In the genomic region with DNA sequence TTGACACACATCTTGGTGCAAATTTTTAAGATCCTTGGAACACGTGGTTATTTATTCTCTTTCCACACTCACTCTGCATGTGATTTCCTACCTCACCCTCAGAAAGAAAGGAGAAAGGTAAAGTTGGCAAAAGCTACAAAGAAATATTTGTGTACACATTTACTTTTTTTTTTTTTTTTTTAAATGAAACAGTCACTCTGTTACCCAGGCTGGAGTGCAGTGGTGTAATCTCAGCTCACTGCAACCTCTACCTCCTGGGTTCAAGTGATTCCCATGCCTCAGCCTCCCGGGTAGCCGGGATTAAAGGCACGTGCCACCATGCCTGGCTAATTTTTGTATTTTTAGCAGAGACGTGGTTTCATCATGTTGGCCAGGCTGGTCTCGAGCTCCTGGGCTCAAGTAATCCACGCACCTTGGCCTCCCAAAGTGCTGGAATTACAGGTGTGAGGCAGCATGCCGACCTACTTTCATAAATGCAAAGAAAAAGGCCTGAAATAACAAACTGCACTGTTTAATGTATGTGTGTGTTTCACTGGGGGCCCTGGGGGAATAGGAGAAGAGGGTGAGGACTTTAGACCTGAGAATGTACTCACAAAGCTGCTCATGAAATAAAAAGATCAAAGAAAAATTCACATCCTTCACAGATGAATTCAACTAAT, we compare ENCODE assay signal across 1 cellular context.
A peak's percentile ranks its signal among the peaks of the same experiment; 100 is the strongest.
TF ChIP-seq lines count a peak whose summit lies in the region.

No MANE protein-coding gene starts in this region.

TF ChIP-seq in HepG2, 621 proteins besides CTCF, POLR2A, EP300 and RAD21 (continued from another document and continues in another):
- no peak for TF ChIP-seq RERE (CRISPR knock-in tag; IDR thresholded peaks at IDR 0.05; ENCODE audit: low read depth)
- TF ChIP-seq, protein P1, sequence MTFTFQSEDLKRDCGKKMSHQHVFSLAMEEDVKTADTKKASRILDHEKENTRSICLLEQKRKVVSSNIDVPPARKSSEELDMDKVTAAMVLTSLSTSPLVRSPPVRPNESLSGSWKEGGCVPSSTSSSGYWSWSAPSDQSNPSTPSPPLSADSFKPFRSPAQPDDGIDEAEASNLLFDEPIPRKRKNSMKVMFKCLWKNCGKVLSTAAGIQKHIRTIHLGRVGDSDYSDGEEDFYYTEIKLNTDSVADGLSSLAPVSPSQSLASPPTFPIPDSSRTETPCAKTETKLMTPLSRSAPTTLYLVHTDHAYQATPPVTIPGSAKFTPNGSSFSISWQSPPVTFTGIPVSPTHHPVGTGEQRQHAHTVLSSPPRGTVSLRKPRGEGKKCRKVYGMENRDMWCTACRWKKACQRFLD (CRISPR knock-in tag; IDR thresholded peaks at IDR 0.05; ENCODE audit: borderline replicate concordance) = no peak
- TF ChIP-seq ZNF296 (CRISPR knock-in tag; conservative IDR thresholded peaks at IDR 0.05) = no peak
- no peak for TF ChIP-seq ZC3H13 (CRISPR knock-in tag; IDR thresholded peaks at IDR 0.05)
- TF ChIP-seq, protein P2, sequence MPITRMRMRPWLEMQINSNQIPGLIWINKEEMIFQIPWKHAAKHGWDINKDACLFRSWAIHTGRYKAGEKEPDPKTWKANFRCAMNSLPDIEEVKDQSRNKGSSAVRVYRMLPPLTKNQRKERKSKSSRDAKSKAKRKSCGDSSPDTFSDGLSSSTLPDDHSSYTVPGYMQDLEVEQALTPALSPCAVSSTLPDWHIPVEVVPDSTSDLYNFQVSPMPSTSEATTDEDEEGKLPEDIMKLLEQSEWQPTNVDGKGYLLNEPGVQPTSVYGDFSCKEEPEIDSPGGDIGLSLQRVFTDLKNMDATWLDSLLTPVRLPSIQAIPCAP (CRISPR knock-in tag; IDR thresholded peaks at IDR 0.05; ENCODE audit: low read depth) = no peak
- TF ChIP-seq, protein P3, sequence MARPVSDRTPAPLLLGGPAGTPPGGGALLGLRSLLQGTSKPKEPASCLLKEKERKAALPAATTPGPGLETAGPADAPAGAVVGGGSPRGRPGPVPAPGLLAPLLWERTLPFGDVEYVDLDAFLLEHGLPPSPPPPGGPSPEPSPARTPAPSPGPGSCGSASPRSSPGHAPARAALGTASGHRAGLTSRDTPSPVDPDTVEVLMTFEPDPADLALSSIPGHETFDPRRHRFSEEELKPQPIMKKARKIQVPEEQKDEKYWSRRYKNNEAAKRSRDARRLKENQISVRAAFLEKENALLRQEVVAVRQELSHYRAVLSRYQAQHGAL (CRISPR knock-in tag; IDR thresholded peaks at IDR 0.05; ENCODE audit: not compliant biosample characterization) = no peak
- TF ChIP-seq ZBTB2 (CRISPR knock-in tag; IDR thresholded peaks at IDR 0.05; ENCODE audit: low read depth) = no peak
- no peak for TF ChIP-seq HNRNPLL (IDR thresholded peaks at IDR 0.05; ENCODE audit: low read depth, low read length, poor library complexity, severe bottlenecking)
- TF ChIP-seq ZNF431 (CRISPR knock-in tag; IDR thresholded peaks at IDR 0.05; ENCODE audit: borderline replicate concordance, low read depth) = no peak
- TF ChIP-seq, protein P4, sequence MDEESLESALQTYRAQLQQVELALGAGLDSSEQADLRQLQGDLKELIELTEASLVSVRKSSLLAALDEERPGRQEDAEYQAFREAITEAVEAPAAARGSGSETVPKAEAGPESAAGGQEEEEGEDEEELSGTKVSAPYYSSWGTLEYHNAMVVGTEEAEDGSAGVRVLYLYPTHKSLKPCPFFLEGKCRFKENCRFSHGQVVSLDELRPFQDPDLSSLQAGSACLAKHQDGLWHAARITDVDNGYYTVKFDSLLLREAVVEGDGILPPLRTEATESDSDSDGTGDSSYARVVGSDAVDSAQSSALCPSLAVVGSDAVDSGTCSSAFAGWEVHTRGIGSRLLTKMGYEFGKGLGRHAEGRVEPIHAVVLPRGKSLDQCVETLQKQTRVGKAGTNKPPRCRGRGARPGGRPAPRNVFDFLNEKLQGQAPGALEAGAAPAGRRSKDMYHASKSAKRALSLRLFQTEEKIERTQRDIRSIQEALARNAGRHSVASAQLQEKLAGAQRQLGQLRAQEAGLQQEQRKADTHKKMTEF (CRISPR knock-in tag; IDR thresholded peaks at IDR 0.05) = peak; percentile 63
- TF ChIP-seq SOX13 (IDR thresholded peaks at IDR 0.05) = no peak
- peak in 1 of 2 experiments; percentile 71; a peak in 1 of 4 replicates for TF ChIP-seq SOX13 (CRISPR knock-in tag; conservative IDR thresholded peaks at IDR 0.05 in 1 of 2, IDR thresholded peaks at IDR 0.05 in 1 of 2)
- TF ChIP-seq, protein P5, sequence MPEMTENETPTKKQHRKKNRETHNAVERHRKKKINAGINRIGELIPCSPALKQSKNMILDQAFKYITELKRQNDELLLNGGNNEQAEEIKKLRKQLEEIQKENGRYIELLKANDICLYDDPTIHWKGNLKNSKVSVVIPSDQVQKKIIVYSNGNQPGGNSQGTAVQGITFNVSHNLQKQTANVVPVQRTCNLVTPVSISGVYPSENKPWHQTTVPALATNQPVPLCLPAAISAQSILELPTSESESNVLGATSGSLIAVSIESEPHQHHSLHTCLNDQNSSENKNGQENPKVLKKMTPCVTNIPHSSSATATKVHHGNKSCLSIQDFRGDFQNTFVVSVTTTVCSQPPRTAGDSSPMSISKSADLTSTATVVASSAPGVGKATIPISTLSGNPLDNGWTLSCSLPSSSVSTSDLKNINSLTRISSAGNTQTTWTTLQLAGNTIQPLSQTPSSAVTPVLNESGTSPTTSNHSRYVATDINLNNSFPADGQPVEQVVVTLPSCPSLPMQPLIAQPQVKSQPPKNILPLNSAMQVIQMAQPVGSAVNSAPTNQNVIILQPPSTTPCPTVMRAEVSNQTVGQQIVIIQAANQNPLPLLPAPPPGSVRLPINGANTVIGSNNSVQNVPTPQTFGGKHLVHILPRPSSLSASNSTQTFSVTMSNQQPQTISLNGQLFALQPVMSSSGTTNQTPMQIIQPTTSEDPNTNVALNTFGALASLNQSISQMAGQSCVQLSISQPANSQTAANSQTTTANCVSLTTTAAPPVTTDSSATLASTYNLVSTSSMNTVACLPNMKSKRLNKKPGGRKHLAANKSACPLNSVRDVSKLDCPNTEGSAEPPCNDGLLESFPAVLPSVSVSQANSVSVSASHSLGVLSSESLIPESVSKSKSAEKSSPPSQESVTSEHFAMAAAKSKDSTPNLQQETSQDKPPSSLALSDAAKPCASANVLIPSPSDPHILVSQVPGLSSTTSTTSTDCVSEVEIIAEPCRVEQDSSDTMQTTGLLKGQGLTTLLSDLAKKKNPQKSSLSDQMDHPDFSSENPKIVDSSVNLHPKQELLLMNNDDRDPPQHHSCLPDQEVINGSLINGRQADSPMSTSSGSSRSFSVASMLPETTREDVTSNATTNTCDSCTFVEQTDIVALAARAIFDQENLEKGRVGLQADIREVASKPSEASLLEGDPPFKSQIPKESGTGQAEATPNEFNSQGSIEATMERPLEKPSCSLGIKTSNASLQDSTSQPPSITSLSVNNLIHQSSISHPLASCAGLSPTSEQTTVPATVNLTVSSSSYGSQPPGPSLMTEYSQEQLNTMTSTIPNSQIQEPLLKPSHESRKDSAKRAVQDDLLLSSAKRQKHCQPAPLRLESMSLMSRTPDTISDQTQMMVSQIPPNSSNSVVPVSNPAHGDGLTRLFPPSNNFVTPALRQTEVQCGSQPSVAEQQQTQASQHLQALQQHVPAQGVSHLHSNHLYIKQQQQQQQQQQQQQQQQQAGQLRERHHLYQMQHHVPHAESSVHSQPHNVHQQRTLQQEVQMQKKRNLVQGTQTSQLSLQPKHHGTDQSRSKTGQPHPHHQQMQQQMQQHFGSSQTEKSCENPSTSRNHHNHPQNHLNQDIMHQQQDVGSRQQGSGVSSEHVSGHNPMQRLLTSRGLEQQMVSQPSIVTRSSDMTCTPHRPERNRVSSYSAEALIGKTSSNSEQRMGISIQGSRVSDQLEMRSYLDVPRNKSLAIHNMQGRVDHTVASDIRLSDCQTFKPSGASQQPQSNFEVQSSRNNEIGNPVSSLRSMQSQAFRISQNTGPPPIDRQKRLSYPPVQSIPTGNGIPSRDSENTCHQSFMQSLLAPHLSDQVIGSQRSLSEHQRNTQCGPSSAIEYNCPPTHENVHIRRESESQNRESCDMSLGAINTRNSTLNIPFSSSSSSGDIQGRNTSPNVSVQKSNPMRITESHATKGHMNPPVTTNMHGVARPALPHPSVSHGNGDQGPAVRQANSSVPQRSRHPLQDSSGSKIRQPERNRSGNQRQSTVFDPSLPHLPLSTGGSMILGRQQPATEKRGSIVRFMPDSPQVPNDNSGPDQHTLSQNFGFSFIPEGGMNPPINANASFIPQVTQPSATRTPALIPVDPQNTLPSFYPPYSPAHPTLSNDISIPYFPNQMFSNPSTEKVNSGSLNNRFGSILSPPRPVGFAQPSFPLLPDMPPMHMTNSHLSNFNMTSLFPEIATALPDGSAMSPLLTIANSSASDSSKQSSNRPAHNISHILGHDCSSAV (CRISPR knock-in tag; IDR thresholded peaks at IDR 0.05; ENCODE audit: borderline replicate concordance) = no peak
- TF ChIP-seq TCF7 (IDR thresholded peaks at IDR 0.05; ENCODE audit: low read depth) = peak; percentile 83
- no peak for TF ChIP-seq NBN (conservative IDR thresholded peaks at IDR 0.05)
- no peak for TF ChIP-seq ZKSCAN5 (CRISPR knock-in tag; IDR thresholded peaks at IDR 0.05)
- TF ChIP-seq NR1H2 (CRISPR knock-in tag; IDR thresholded peaks at IDR 0.05; ENCODE audit: borderline replicate concordance, low read depth) = no peak
- TF ChIP-seq ZBTB4 (CRISPR knock-in tag; IDR thresholded peaks at IDR 0.05; ENCODE audit: borderline replicate concordance) = 0 out of 2 replicates have a peak, but pooled peaks have one; percentile 47
- TF ChIP-seq ZNF577 (CRISPR knock-in tag; IDR thresholded peaks at IDR 0.05; ENCODE audit: borderline replicate concordance, low read depth) = no peak
- no peak for TF ChIP-seq ZNF124 (CRISPR knock-in tag; IDR thresholded peaks at IDR 0.05)
- peak; percentile 40; the same call in 1 of the 2 replicates for TF ChIP-seq RCOR2 (CRISPR knock-in tag; IDR thresholded peaks at IDR 0.05)
- peak; percentile 60; the same call in 1 of the 2 replicates for TF ChIP-seq FOXO1 (CRISPR knock-in tag; IDR thresholded peaks at IDR 0.05)
- no peak for TF ChIP-seq ZFP1 (CRISPR knock-in tag; IDR thresholded peaks at IDR 0.05)
- TF ChIP-seq PTBP1 (IDR thresholded peaks at IDR 0.05; ENCODE audit: low read depth, low read length, poor library complexity, severe bottlenecking) = no peak
- TF ChIP-seq ATF1 (CRISPR knock-in tag; IDR thresholded peaks at IDR 0.05) = 0 out of 2 replicates have a peak, but pooled peaks have one; percentile 32
- TF ChIP-seq KDM6A (CRISPR knock-in tag; IDR thresholded peaks at IDR 0.05; ENCODE audit: low read depth) = peak; percentile 91
- 0 out of 2 replicates have a peak, but pooled peaks have one; percentile 24 for TF ChIP-seq ZKSCAN8 (CRISPR knock-in tag; IDR thresholded peaks at IDR 0.05; ENCODE audit: borderline replicate concordance)
- TF ChIP-seq NR2F1 (CRISPR knock-in tag; IDR thresholded peaks at IDR 0.05) = no peak
- TF ChIP-seq RBFOX2 (IDR thresholded peaks at IDR 0.05; ENCODE audit: low read depth, low read length) = no peak
